Comparison of ENCODE assay signal across 22 cellular contexts in the genomic region with DNA sequence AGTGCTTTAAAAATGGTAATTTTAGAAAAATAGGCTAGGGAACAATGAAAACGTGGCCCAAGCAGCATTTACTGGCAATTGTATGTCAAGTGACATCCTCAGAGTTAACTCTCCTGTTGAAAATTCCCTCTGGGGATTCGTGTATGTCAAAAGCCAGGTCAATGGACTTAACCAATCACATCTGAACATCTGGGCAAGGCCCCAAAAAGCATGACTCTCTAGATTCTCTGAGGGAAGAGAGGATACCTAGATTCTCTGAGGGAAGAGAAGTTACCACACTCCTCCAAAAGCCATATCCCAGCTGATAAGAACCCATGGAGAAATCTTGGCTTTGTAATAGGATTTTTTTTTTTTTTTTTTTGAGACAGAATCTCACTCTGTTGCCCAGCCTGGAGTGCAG. TPM values are rescaled to one million over a fixed set of nuclear protein-coding genes. Genes with fewer than 3 reads are reported as not detected.
"Had no signal": no experiment of that assay in that cellular context is flagged by ENCODE, and none has a peak within 500 bp of the region (broad histone marks: within the 10 kb centered on the region; RNA-seq: fewer than 3 reads in every experiment).

No MANE protein-coding gene starts in this region.

- H3K27ac ChIP-seq: breast epithelium, left ventricle myocardium inferior, spleen had no signal

- DNase-seq: activated CD4-positive, alpha-beta memory T cell treated with anti-CD3 and anti-CD28 coated beads, Interleukin-2, amount 10 ng/mL, durations not matched to agents 7 days and 5 days; activated CD4-positive, alpha-beta T cell treated with anti-CD3 and anti-CD28 coated beads, Interleukin-2, amount 10 ng/mL, durations not matched to agents 24 days and 14 days; activated CD4-positive, CD25-positive, alpha-beta regulatory T cell treated with anti-CD3 and anti-CD28 coated beads, Interleukin-2, amount 50 U/mL, for 72 hours; activated gamma-delta T cell treated with Interleukin-2 at 50 U/mL for 16 hours; activated naive CD4-positive, alpha-beta T cell treated with anti-CD3 and anti-CD28 coated beads, Interleukin-2, amount 50 U/mL, for 16 hours; activated T-cell treated with anti-CD3 and anti-CD28 coated beads, Interleukin-2, amount 50 U/mL, for 4 hours; central memory CD4-positive, alpha-beta T cell; head of caudate nucleus; hypothalamus; immature natural killer cell; kidney glomerular epithelial cell; left ventricle myocardium inferior; retina; stimulated activated naive CD4-positive, alpha-beta T cell; SW 1271; T-helper 9 cell had no signal

- H3K9me3 ChIP-seq: breast epithelium, left ventricle myocardium inferior, spleen, tibial nerve had no signal

- H3K36me3 ChIP-seq: breast epithelium had no signal

- H3K4me3 ChIP-seq: breast epithelium, left ventricle myocardium inferior, spleen, tibial nerve had no signal

- ATAC-seq: activated T-cell treated with anti-CD3 and anti-CD28 coated beads, Interleukin-2, amount 50 U/mL, for 4 hours; activated T-helper 17 cell treated with anti-CD3 and anti-CD28 coated beads, Interleukin-2, amount 50 U/mL, for 72 hours had no signal

- H3K27me3 ChIP-seq: breast epithelium, spleen, tibial nerve had no signal

- FAIRE-seq: endothelial cell of umbilical vein had no signal

- H3K4me1 ChIP-seq: breast epithelium had no signal

RNA-seq across cellular contexts. Expression of gene COPZ2, which starts 34.1 kb away (rescaled TPM):
- total RNA-seq: progenitor cell of endocrine pancreas had no signal
